8 cellular contexts compared by ENCODE assay signal in the genomic region with DNA sequence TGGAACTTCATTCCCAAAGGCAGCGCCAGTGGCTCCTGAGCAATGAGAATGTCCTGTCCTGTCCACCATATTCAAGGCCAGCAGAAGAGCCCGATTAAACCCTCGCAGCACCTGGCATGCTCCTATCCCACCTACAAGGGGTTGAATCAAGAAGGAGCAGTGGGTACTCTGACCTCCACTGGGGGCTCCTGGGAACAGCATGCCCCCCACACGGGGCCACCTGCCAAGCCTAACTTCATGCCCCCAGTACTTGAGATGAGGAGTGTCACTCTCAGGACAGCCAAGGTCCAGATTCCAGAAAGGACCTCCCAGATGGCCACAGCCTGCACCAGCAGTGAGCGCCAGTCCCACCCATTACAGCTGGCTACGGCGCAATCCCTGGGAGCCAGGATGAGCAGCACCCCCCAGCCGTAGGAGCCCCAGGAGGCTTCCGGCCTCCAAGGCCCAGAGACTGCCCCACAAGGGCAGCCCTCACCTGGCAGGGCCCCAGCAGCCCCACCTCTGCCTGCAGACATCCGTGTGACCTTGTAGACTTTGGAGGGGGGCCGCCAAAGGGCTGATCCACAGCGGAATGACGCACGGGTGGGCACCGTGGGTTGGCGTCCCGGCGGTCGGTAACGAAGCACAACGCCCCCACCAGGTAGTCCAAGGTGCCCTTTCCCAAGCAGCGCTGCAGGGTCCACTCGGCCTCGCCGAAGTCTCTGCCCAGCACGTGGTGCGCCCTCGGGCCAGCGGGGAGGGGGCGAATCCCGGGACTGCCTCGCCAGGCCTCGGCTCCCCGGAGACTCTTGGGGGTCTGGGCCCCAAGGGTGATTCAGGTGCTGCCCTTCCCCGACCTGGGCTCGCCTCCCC. TPM values are rescaled to one million over a fixed set of nuclear protein-coding genes. Genes with fewer than 3 reads are reported as not detected.
A peak's percentile ranks its signal among the peaks of the same experiment; 100 is the strongest.
DNase-seq lines count a peak whose midpoint lies in the region; ATAC-seq and TF ChIP-seq lines count a peak whose summit lies in the region.

No MANE protein-coding gene starts in this region.

- H3K4me3 ChIP-seq in astrocyte of the cerebellum (ENCODE audit: low read depth, low read length) (peak overlapping the region; percentile 69), lower lobe of right lung (peak overlapping the region; percentile 78)

- H3K4me1 ChIP-seq in lower lobe of right lung: peaks cover 57% of the 10 kb centered on the region

- peak overlapping the region; percentile 100 for H3K27ac Mint-ChIP-seq in type B pancreatic cell

- DNase-seq in activated T-cell treated with anti-CD3 and anti-CD28 coated beads, Interleukin-2, amount 50 U/mL, for 4 hours: no peak
- DNase-seq in activated T-cell treated with anti-CD3 and anti-CD28 coated beads for 4 hours (no peak), astrocyte of the cerebellum (ENCODE audit: low read depth) (no peak), lower lobe of right lung (no peak), type B pancreatic cell (ENCODE audit: extremely low spot score, unreplicated experiment) (no peak)
- no peak for DNase-seq in activated CD8-positive, alpha-beta memory T cell treated with anti-CD3 and anti-CD28 coated beads, Interleukin-2, amount 50 U/mL, for 48 hours

- no peak for ATAC-seq in activated T-cell treated with anti-CD3 and anti-CD28 coated beads, Interleukin-2, amount 50 U/mL, for 4 hours
- no peak for ATAC-seq in lower lobe of right lung
- ATAC-seq in HG03135 (IDR thresholded peaks at IDR 0.05; ENCODE audit: unreplicated experiment): no peak
- no peak for ATAC-seq in GM21515 (IDR thresholded peaks at IDR 0.05; ENCODE audit: unreplicated experiment)

- peaks cover 29% of the 10 kb centered on the region for H3K36me3 ChIP-seq in lower lobe of right lung

- in situ Hi-C loops in astrocyte of the cerebellum (cut with HindIII; ENCODE audit: low sequenced_read_pairs): no loop called here

- peak overlapping the region; percentile 97 for H3K27ac ChIP-seq in lower lobe of right lung

- H3K27me3 ChIP-seq in lower lobe of right lung (ENCODE audit: low read depth): no peaks in the 10 kb centered on the region

- no peaks in the 10 kb centered on the region for H3K9me3 Mint-ChIP-seq in activated T-cell treated with anti-CD3 and anti-CD28 coated beads, Interleukin-2, amount 50 U/mL, for 4 hours
- no peaks in the 10 kb centered on the region for H3K9me3 Mint-ChIP-seq in type B pancreatic cell

- peaks cover 28% of the 10 kb centered on the region for H3K36me3 Mint-ChIP-seq in activated T-cell treated with anti-CD3 and anti-CD28 coated beads, Interleukin-2, amount 50 U/mL, for 4 hours (ENCODE audit: insufficient read depth)
- H3K36me3 Mint-ChIP-seq in type B pancreatic cell: peaks cover 25% of the 10 kb centered on the region

- H3K9me3 ChIP-seq in lower lobe of right lung: no peaks in the 10 kb centered on the region

- H3K4me1 Mint-ChIP-seq in activated T-cell treated with anti-CD3 and anti-CD28 coated beads, Interleukin-2, amount 50 U/mL, for 4 hours (ENCODE audit: low read depth): peaks cover 60% of the 10 kb centered on the region
- peaks cover 59% of the 10 kb centered on the region for H3K4me1 Mint-ChIP-seq in type B pancreatic cell (ENCODE audit: unreplicated experiment)

- peak overlapping the region; percentile 95 for H3K4me3 Mint-ChIP-seq in activated T-cell treated with anti-CD3 and anti-CD28 coated beads, Interleukin-2, amount 50 U/mL, for 4 hours
- peak overlapping the region; percentile 69 for H3K4me3 Mint-ChIP-seq in type B pancreatic cell

- TF ChIP-seq CTCF in astrocyte of the cerebellum (IDR thresholded peaks at IDR 0.05; ENCODE audit: low read depth, low read length, missing control alignments) (no peak), lower lobe of right lung (IDR thresholded peaks at IDR 0.05) (no peak), type B pancreatic cell (conservative IDR thresholded peaks at IDR 0.05) (no peak)

- intact Hi-C loops in lower lobe of right lung (cut with DNase I): no loop called here

- H3K27me3 Mint-ChIP-seq in activated T-cell treated with anti-CD3 and anti-CD28 coated beads, Interleukin-2, amount 50 U/mL, for 4 hours (ENCODE audit: low read depth): no peaks in the 10 kb centered on the region
- H3K27me3 Mint-ChIP-seq in type B pancreatic cell: no peaks in the 10 kb centered on the region

RNA-seq across cellular contexts. Expression of a gene that starts 1.0 kb away (rescaled TPM):
- 100 to 1,000 TPM; 110 to 134 (median 114) TPM for total RNA-seq in activated T-cell treated with anti-CD3 and anti-CD28 coated beads, Interleukin-2, amount 50 U/mL, for 4 hours
- total RNA-seq in lower lobe of right lung (55.3 TPM), type B pancreatic cell (ENCODE audit: low replicate concordance) (61.8 and 67.6 TPM in 2 replicates)

RNA-seq across cellular contexts. Expression of a gene that starts 3.2 kb away (rescaled TPM):
- total RNA-seq in activated T-cell treated with anti-CD3 and anti-CD28 coated beads, Interleukin-2, amount 50 U/mL, for 4 hours: 1 to 10 TPM; 4.8 to 5.3 (median 4.9) TPM
- 667 TPM for total RNA-seq in lower lobe of right lung
- total RNA-seq in type B pancreatic cell (ENCODE audit: low replicate concordance): 5.0 and 5.8 TPM in 2 replicates

RNA-seq across cellular contexts. Expression of a gene that starts 7.3 kb away (rescaled TPM):
- total RNA-seq in activated T-cell treated with anti-CD3 and anti-CD28 coated beads, Interleukin-2, amount 50 U/mL, for 4 hours: under 1 TPM; 0.20 to 0.38 (median 0.24) TPM
- total RNA-seq in lower lobe of right lung: 0.47 TPM
- 0.77 and 4.0 TPM in 2 replicates for total RNA-seq in type B pancreatic cell (ENCODE audit: low replicate concordance)

RNA-seq across cellular contexts. Expression of a gene that starts 20.9 kb away (rescaled TPM):
- total RNA-seq in activated T-cell treated with anti-CD3 and anti-CD28 coated beads, Interleukin-2, amount 50 U/mL, for 4 hours: 100 to 1,000 TPM; 138 to 153 (median 146) TPM
- total RNA-seq in lower lobe of right lung: 87.0 TPM
- 50.2 and 52.7 TPM in 2 replicates for total RNA-seq in type B pancreatic cell (ENCODE audit: low replicate concordance)

RNA-seq across cellular contexts. Expression of a gene that starts 24.1 kb away (rescaled TPM):
- total RNA-seq in activated T-cell treated with anti-CD3 and anti-CD28 coated beads, Interleukin-2, amount 50 U/mL, for 4 hours: 1 to 10 TPM in 2 of 3 donors, under 1 TPM in 1; 0.98 to 1.4 (median 1.3) TPM
- 161 TPM for total RNA-seq in lower lobe of right lung
- 2.4 and 3.5 TPM in 2 replicates for total RNA-seq in type B pancreatic cell (ENCODE audit: low replicate concordance)

Comparison
In these comparisons a context has a peak if more than half of its experiments do, and no peak if none do; other contexts are left out.
1. RNA of a gene that starts 3.2 kb away (total RNA-seq): 667 TPM in lower lobe of right lung (single experiment); 5.0 to 5.8 TPM in type B pancreatic cell and 4.8 to 5.3 TPM in activated T-cell treated with anti-CD3 and anti-CD28 coated beads, Interleukin-2, amount 50 U/mL, for 4 hours; every median in the first group is over 10 times any median in the second.